8 cellular contexts compared by ENCODE assay signal in genomic region chr4:159206427-159206871, GRCh38.
DNase-seq lines count a peak whose midpoint lies in the region; ATAC-seq lines count a peak whose summit lies in the region.

No MANE protein-coding gene starts in this region.

- peak; percentile 94 for ATAC-seq in activated CD4-positive, alpha-beta T cell treated with anti-CD3 and anti-CD28 coated beads for 36 hours
- peak; percentile 80 for ATAC-seq in HG03066 (IDR thresholded peaks at IDR 0.05; ENCODE audit: low read depth, unreplicated experiment)

- H3K36me3 Mint-ChIP-seq in activated CD4-positive, alpha-beta T cell treated with anti-CD3 and anti-CD28 coated beads for 36 hours (ENCODE audit: low read depth): peaks cover 3% of the 10 kb centered on the region

- no peaks in the 10 kb centered on the region for H3K27me3 Mint-ChIP-seq in activated CD4-positive, alpha-beta T cell treated with anti-CD3 and anti-CD28 coated beads for 36 hours

- CTCF ChIA-PET in activated CD4-positive, alpha-beta T cell treated with anti-CD3 and anti-CD28 coated beads for 36 hours (lab: Charles Lee): interaction anchor here (0.7 to 2.3 kb wide), 6 partner anchors 9 to 491 kb away, joined by 3 to 12 read pairs (median 4); no protein-coding TSS in a partner anchor

- POLR2A ChIA-PET in activated CD4-positive, alpha-beta T cell treated with anti-CD3 and anti-CD28 coated beads for 36 hours (lab: Charles Lee): interaction anchor here (0.6 to 1.4 kb wide), 4 partner anchors 21 to 591 kb away, joined by 3 to 5 read pairs (median 4); no protein-coding TSS in a partner anchor

- H3K4me3 Mint-ChIP-seq in activated CD4-positive, alpha-beta T cell treated with anti-CD3 and anti-CD28 coated beads for 36 hours: peak overlapping the region; percentile 62

- H3K27ac Mint-ChIP-seq in activated CD4-positive, alpha-beta T cell treated with anti-CD3 and anti-CD28 coated beads for 36 hours: peak overlapping the region; percentile 89

- H3K9me3 Mint-ChIP-seq in activated CD4-positive, alpha-beta T cell treated with anti-CD3 and anti-CD28 coated beads for 36 hours (ENCODE audit: low read depth): peaks cover 3% of the 10 kb centered on the region

- H3K4me1 Mint-ChIP-seq in activated CD4-positive, alpha-beta T cell treated with anti-CD3 and anti-CD28 coated beads for 36 hours: peaks cover 52% of the 10 kb centered on the region

- intact Hi-C loops in activated CD4-positive, alpha-beta T cell treated with anti-CD3 and anti-CD28 coated beads for 36 hours (cut with DNase I, micrococcal nuclease): loop anchor here (1.0 to 10.0 kb wide), 5 partner anchors 129 to 535 kb away; partner anchors contain the start of genes C4orf46 (in 1 of the 2) and ETFDH (in 1 of the 2)

- peak; percentile 76 for DNase-seq in activated CD4-positive, alpha-beta T cell treated with anti-CD3 and anti-CD28 coated beads for 36 hours
- no peak for DNase-seq in activated CD4-positive, alpha-beta T cell treated with anti-CD3 and anti-CD28 coated beads, Interleukin-2, amount 50 U/mL, for 1 hour
- peak; percentile 6 for DNase-seq in activated T-helper 9 cell treated with anti-CD3 and anti-CD28 coated beads, Interleukin-2, amount 50 U/mL, for 16 hours (ENCODE audit: low read depth)
- DNase-seq in stimulated activated CD4-positive, alpha-beta T cell treated with anti-CD3 and anti-CD28 coated beads, Interleukin-4, amount 100 ng/mL, for 1 hour: peak; percentile 44
- DNase-seq in NCI-H2196 (lab: John Stamatoyannopoulos, UW; ENCODE audit: unreplicated experiment): no peak
- DNase-seq in superior temporal gyrus (ENCODE audit: extremely low spot score): no peak
- DNase-seq in NCI-H1436 treated with DMSO at 0.1 percent for 48 hours (lab: John Stamatoyannopoulos, UW): no peak

Comparison
In these comparisons a context has a peak if more than half of its experiments do, and no peak if none do; other contexts are left out.
1. DNase-seq: peak in activated CD4-positive, alpha-beta T cell treated with anti-CD3 and anti-CD28 coated beads for 36 hours (single experiment), activated T-helper 9 cell treated with anti-CD3 and anti-CD28 coated beads, Interleukin-2, amount 50 U/mL, for 16 hours (single experiment) and stimulated activated CD4-positive, alpha-beta T cell treated with anti-CD3 and anti-CD28 coated beads, Interleukin-4, amount 100 ng/mL, for 1 hour (single experiment); none in activated CD4-positive, alpha-beta T cell treated with anti-CD3 and anti-CD28 coated beads, Interleukin-2, amount 50 U/mL, for 1 hour (single experiment), NCI-H2196 (single experiment), superior temporal gyrus (single experiment) and NCI-H1436 treated with DMSO at 0.1 percent for 48 hours (single experiment).